Comparison of ENCODE assay signal across 11 cellular contexts in the genomic region with DNA sequence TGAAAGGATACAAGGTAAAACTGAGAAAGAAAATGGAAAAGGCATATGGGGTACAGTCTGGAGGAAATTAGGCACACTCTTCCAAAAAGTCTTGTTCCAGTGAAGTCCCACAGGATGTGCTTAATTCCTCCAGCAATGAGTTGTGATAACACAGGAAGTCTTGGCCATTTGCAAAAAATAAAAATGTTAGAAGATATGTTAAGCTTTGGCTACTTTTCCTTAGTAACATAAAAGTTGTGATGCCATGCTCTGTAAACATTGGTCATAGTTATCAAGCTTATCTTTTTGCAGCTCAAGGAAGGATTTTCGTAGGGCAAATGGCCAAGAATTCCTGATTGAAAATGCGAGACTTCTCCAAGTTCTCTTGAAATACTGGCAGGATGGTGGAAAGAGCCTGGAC.
"Had no signal": no experiment of that assay in that cellular context is flagged by ENCODE, and none has a peak within 500 bp of the region (broad histone marks: within the 10 kb centered on the region; RNA-seq: fewer than 3 reads in every experiment).

No MANE protein-coding gene starts in this region.

- H3K27me3 ChIP-seq: adrenal gland, esophagus squamous epithelium, gastroesophageal sphincter, uterus had no signal

- H3K4me1 ChIP-seq: adrenal gland, gastroesophageal sphincter, uterus had no signal

- DNase-seq: activated CD4-positive, alpha-beta T cell treated with anti-CD3 and anti-CD28 coated beads, Interleukin-2, amount 10 ng/mL, durations not matched to agents 24 days and 14 days; activated naive CD4-positive, alpha-beta T cell treated with anti-CD3 and anti-CD28 coated beads, Interleukin-2, amount 10 ng/mL, durations not matched to agents 7 days and 5 days; adrenal gland; esophagus squamous epithelium; left colon; occipital lobe; stimulated activated CD4-positive, alpha-beta T cell treated with anti-CD3 and anti-CD28 coated beads, Interleukin-4, amount 100 ng/mL, for 4 hours; stimulated activated naive CD8-positive, alpha-beta T cell treated with anti-CD3 and anti-CD28 coated beads, Interleukin-15, amount 100 ng/mL, for 72 hours; uterus had no signal

- H3K4me3 ChIP-seq: adrenal gland, esophagus squamous epithelium, gastroesophageal sphincter, uterus had no signal

- ATAC-seq: gastroesophageal sphincter; left colon; SK-N-SH treated with all-trans-retinoic acid at 6 μM for 48 hours; stimulated activated naive CD8-positive, alpha-beta T cell treated with anti-CD3 and anti-CD28 coated beads, Interleukin-15, amount 100 ng/mL, for 72 hours had no signal

- H3K36me3 ChIP-seq: adrenal gland, esophagus squamous epithelium, gastroesophageal sphincter, uterus had no signal

- H3K27ac ChIP-seq: adrenal gland, esophagus squamous epithelium, gastroesophageal sphincter, uterus had no signal

- H3K9me3 ChIP-seq: adrenal gland, esophagus squamous epithelium, gastroesophageal sphincter, uterus had no signal
